ENCODE assay signal across 1 cellular context in the genomic region with DNA sequence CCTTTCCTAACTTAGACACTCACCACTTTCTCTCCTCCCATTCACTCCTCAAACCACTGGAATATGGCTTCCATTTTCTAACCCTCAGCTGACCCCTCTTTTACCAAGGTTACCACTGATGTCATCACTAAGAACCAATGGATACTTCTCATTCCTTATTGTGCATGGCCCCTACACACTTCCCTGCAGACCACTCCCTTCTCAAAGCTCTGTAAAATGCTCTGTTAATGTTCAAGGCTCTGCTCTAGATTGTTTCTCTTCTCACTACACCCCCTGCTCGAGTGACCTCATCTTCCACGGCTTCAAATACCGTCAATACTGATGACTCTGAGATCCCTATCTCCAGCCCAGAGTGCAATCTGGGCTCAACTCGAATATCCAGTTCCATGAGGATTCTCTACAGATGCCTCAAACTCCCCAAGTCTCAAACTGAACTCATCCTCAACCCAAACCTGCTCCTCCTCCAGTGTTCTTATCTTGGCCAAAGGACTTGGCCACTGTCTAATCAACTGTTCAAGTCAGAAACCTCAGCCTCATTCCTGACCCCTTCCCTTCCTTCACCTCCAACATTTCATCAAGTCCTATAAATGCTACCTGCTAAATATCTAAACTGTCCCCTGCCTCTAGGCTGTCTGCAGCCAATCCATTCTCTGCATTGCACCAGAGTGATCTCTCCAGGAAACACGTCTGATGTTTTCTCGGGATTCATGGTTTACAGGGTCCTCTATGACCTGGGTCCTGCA.
TF ChIP-seq lines count a peak whose summit lies in the region.

No MANE protein-coding gene starts in this region.

TF ChIP-seq in HEK293, 187 proteins besides CTCF, POLR2A, EP300 and RAD21 (continued from another document):
- TF ChIP-seq, protein P1, sequence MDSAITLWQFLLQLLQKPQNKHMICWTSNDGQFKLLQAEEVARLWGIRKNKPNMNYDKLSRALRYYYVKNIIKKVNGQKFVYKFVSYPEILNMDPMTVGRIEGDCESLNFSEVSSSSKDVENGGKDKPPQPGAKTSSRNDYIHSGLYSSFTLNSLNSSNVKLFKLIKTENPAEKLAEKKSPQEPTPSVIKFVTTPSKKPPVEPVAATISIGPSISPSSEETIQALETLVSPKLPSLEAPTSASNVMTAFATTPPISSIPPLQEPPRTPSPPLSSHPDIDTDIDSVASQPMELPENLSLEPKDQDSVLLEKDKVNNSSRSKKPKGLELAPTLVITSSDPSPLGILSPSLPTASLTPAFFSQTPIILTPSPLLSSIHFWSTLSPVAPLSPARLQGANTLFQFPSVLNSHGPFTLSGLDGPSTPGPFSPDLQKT (IDR thresholded peaks at IDR 0.05; ENCODE audit: borderline replicate concordance, low read depth, low read length): no peak
- TF ChIP-seq ZNF558 (tag by site-specific recombination; IDR thresholded peaks at IDR 0.05): peak; percentile 25; the same call in 1 of the 2 replicates
- TF ChIP-seq ZBTB21 (tag by site-specific recombination; IDR thresholded peaks at IDR 0.05): peak; percentile 58; the same call in 1 of the 2 replicates
- 0 out of 2 replicates have a peak, but pooled peaks have one; percentile 21 for TF ChIP-seq ZNF398 (tag by site-specific recombination; IDR thresholded peaks at IDR 0.05)
- TF ChIP-seq ZNF366 (tag by site-specific recombination; conservative IDR thresholded peaks at IDR 0.05): peak; percentile 48; the same call in 1 of the 2 replicates
- 0 out of 2 replicates have a peak, but pooled peaks have one; percentile 17 for TF ChIP-seq ZEB2 (tag by site-specific recombination; IDR thresholded peaks at IDR 0.05)
- TF ChIP-seq ZNF600 (tag by site-specific recombination; IDR thresholded peaks at IDR 0.05): no peak
- no peak for TF ChIP-seq SALL2 (tag by site-specific recombination; IDR thresholded peaks at IDR 0.05; ENCODE audit: borderline replicate concordance)
- TF ChIP-seq ZNF596 (tag by site-specific recombination; IDR thresholded peaks at IDR 0.05): no peak
- TF ChIP-seq, protein P2, sequence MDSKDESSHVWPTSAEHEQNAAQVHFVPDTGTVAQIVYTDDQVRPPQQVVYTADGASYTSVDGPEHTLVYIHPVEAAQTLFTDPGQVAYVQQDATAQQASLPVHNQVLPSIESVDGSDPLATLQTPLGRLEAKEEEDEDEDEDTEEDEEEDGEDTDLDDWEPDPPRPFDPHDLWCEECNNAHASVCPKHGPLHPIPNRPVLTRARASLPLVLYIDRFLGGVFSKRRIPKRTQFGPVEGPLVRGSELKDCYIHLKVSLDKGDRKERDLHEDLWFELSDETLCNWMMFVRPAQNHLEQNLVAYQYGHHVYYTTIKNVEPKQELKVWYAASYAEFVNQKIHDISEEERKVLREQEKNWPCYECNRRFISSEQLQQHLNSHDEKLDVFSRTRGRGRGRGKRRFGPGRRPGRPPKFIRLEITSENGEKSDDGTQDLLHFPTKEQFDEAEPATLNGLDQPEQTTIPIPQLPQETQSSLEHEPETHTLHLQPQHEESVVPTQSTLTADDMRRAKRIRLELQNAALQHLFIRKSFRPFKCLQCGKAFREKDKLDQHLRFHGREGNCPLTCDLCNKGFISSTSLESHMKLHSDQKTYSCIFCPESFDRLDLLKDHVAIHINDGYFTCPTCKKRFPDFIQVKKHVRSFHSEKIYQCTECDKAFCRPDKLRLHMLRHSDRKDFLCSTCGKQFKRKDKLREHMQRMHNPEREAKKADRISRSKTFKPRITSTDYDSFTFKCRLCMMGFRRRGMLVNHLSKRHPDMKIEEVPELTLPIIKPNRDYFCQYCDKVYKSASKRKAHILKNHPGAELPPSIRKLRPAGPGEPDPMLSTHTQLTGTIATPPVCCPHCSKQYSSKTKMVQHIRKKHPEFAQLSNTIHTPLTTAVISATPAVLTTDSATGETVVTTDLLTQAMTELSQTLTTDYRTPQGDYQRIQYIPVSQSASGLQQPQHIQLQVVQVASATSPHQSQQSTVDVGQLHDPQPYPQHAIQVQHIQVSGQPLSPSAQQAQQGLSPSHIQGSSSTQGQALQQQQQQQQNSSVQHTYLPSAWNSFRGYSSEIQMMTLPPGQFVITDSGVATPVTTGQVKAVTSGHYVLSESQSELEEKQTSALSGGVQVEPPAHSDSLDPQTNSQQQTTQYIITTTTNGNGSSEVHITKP (tag by site-specific recombination; IDR thresholded peaks at IDR 0.05): 0 out of 2 replicates have a peak, but pooled peaks have one; percentile 27
